ENCODE assay signal across 7 cellular contexts in genomic region chr1:38152351-38153082, GRCh38.
DNase-seq lines count a peak whose midpoint lies in the region; ATAC-seq lines count a peak whose summit lies in the region.

No MANE protein-coding gene starts in this region.

- peak overlapping the region; percentile 61 for H3K27ac ChIP-seq in skeletal muscle tissue (ENCODE audit: low read depth, low read length)

- H3K4me3 ChIP-seq in skeletal muscle tissue (ENCODE audit: low read length in 3 of 3): no peak overlapping the region

- ATAC-seq in GM21786 (IDR thresholded peaks at IDR 0.05; ENCODE audit: unreplicated experiment) (peak; percentile 57), HG03108 (IDR thresholded peaks at IDR 0.05; ENCODE audit: unreplicated experiment) (no peak), GM21723 (IDR thresholded peaks at IDR 0.05; ENCODE audit: unreplicated experiment) (no peak)

- peaks cover 0 to 3% (median 0%) of the 10 kb centered on the region in 3 donors for H3K9me3 ChIP-seq in skeletal muscle tissue (ENCODE audit: control insufficient read depth in 3 of 3, low read length in 3 of 3)

- peaks cover 7 to 17% (median 8%) of the 10 kb centered on the region in 3 donors for H3K4me1 ChIP-seq in skeletal muscle tissue (ENCODE audit: control insufficient read depth in 3 of 3, insufficient read depth in 3 of 3, low read length in 3 of 3)

- no peaks in the 10 kb centered on the region for H3K36me3 ChIP-seq in skeletal muscle tissue (ENCODE audit: control insufficient read depth in 3 of 3, insufficient read depth in 3 of 3, low read length in 3 of 3)

- peak overlapping the region in 1 of 3 donors; percentile 28 for H3K9ac ChIP-seq in skeletal muscle tissue (ENCODE audit: low read depth in 1 of 3, low read length in 3 of 3)

- DNase-seq in NCI-H1694 (lab: John Stamatoyannopoulos, UW) (peak; percentile 36), SW480 (ENCODE audit: low spot score) (peak; percentile 77), midbrain (lab: John Stamatoyannopoulos, UW) (no peak)

- H3K27me3 ChIP-seq in skeletal muscle tissue (ENCODE audit: control insufficient read depth in 3 of 3, insufficient read depth in 3 of 3, low read length in 3 of 3): no peaks in the 10 kb centered on the region
